ENCODE assay signal across 17 cellular contexts in the genomic region with DNA sequence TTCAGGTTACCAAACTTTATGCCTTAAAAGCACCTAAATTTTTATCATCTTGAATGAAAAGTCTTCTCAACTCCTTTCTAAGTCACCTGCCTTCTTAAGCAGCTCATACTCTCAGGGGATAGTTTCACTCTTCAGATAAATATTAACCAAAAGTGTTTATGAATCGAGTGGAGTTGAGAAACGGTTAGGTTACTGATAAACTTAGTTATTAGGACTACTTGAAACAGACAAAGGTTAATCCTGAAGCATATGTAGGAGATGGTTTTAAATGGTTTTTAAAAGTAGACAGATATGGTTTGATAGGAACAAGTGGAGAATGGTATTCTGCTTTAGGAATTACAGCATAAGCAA. TPM values are rescaled to one million over a fixed set of nuclear protein-coding genes. Genes with fewer than 3 reads are reported as not detected.
DNase-seq lines count a peak whose midpoint lies in the region; ATAC-seq lines count a peak whose summit lies in the region.
"Had no signal": no experiment of that assay in that cellular context is flagged by ENCODE, and none has a peak within 500 bp of the region (broad histone marks: within the 10 kb centered on the region; RNA-seq: fewer than 3 reads in every experiment).

No MANE protein-coding gene starts in this region.

- peaks cover 7% of the 10 kb centered on the region for H3K36me3 Mint-ChIP-seq in T-helper 17 cell (ENCODE audit: low read depth)
- H3K36me3 Mint-ChIP-seq in effector memory CD8-positive, alpha-beta T cell (ENCODE audit: insufficient read depth), result peaks cover 7% of the 10 kb centered on the region

- H3K36me3 ChIP-seq in HAP-1 (replicated peaks), result peaks cover 33% of the 10 kb centered on the region

- no peak overlapping the region for H3K4me3 ChIP-seq in HAP-1

- no peaks in the 10 kb centered on the region for H3K9me3 Mint-ChIP-seq in effector memory CD8-positive, alpha-beta T cell
- H3K9me3 Mint-ChIP-seq: activated naive CD4-positive, alpha-beta T cell treated with anti-CD3 and anti-CD28 coated beads, Interleukin-2, amount 50 U/mL, for 24 hours; T-helper 2 cell treated with Interferon-gamma antibody and Interleukin-4, amounts not matched to agents 5 μg/mL and 100 μg/mL, for 36 hours had no signal

- H3K4me3 Mint-ChIP-seq in T-helper 17 cell, result no peak overlapping the region
- no peak overlapping the region for H3K4me3 Mint-ChIP-seq in effector memory CD8-positive, alpha-beta T cell
- H3K4me3 Mint-ChIP-seq: activated naive CD4-positive, alpha-beta T cell treated with anti-CD3 and anti-CD28 coated beads, Interleukin-2, amount 50 U/mL, for 24 hours; B cell; T-helper 2 cell treated with Interferon-gamma antibody and Interleukin-4, amounts not matched to agents 5 μg/mL and 100 μg/mL, for 36 hours had no signal

- DNase-seq in T-helper 17 cell (no peak), KG1 (lab: John Stamatoyannopoulos, UW) (no peak), HAP-1 (ENCODE audit: low spot score in 2 of 2) (no peak), NCI-H2227 treated with DMSO at 0.1 percent for 48 hours (lab: John Stamatoyannopoulos, UW) (no peak)
- DNase-seq in effector memory CD8-positive, alpha-beta T cell, result no peak
- DNase-seq: cerebellar nuclear complex; midbrain; MV-4-11; NCI-H524; RPMI8226; stimulated activated naive CD4-positive, alpha-beta T cell treated with Interleukin-2 at 50 U/mL for 16 hours had no signal

- ATAC-seq in GM18517 (IDR thresholded peaks at IDR 0.05; ENCODE audit: unreplicated experiment) (peak; percentile 83), GM21423 (IDR thresholded peaks at IDR 0.05; ENCODE audit: unreplicated experiment) (peak; percentile 83), HG03045 (IDR thresholded peaks at IDR 0.05; ENCODE audit: unreplicated experiment) (peak; percentile 44), T-helper 17 cell (no peak)
- no peak for ATAC-seq in effector memory CD8-positive, alpha-beta T cell (replicated peaks)

- H3K27ac Mint-ChIP-seq in T-helper 17 cell, result peak overlapping the region; percentile 63
- H3K27ac Mint-ChIP-seq in effector memory CD8-positive, alpha-beta T cell, result no peak overlapping the region
- H3K27ac Mint-ChIP-seq: activated naive CD4-positive, alpha-beta T cell treated with anti-CD3 and anti-CD28 coated beads, Interleukin-2, amount 50 U/mL, for 24 hours; B cell; T-helper 2 cell treated with Interferon-gamma antibody and Interleukin-4, amounts not matched to agents 5 μg/mL and 100 μg/mL, for 36 hours had no signal

- H3K9me3 ChIP-seq in T-helper 17 cell (ENCODE audit: control insufficient read depth, low read length, poor library complexity, severe bottlenecking) (no peaks in the 10 kb centered on the region), HAP-1 (no peaks in the 10 kb centered on the region)

- no peaks in the 10 kb centered on the region for H3K27me3 Mint-ChIP-seq in T-helper 17 cell
- H3K27me3 Mint-ChIP-seq in effector memory CD8-positive, alpha-beta T cell, result peaks cover 8 to 16% of the 10 kb centered on the region in 2 donors
- H3K27me3 Mint-ChIP-seq: activated naive CD4-positive, alpha-beta T cell treated with anti-CD3 and anti-CD28 coated beads, Interleukin-2, amount 50 U/mL, for 24 hours had no signal

- H3K27me3 ChIP-seq in HAP-1 (ENCODE audit: low read depth), result no peaks in the 10 kb centered on the region

- in situ Hi-C loops in HAP-1 (cut with MboI; ENCODE audit: low sequenced_read_pairs), result no loop called here

- H3K4me1 ChIP-seq in HAP-1, result no peaks in the 10 kb centered on the region

- H3K4me1 Mint-ChIP-seq in T-helper 17 cell, result peaks cover 10% of the 10 kb centered on the region
- H3K4me1 Mint-ChIP-seq in effector memory CD8-positive, alpha-beta T cell (ENCODE audit: low read depth in 2 of 2), result peaks cover 0 to 3% of the 10 kb centered on the region in 2 donors
- H3K4me1 Mint-ChIP-seq: activated naive CD4-positive, alpha-beta T cell treated with anti-CD3 and anti-CD28 coated beads, Interleukin-2, amount 50 U/mL, for 24 hours; B cell had no signal

RNA-seq across cellular contexts. Expression of a gene that starts 32.8 kb away (rescaled TPM):
- total RNA-seq in T-helper 17 cell, result not detected
- total RNA-seq: B cell had no signal

RNA-seq across cellular contexts. Expression of a gene that starts 34.9 kb away (rescaled TPM):
- total RNA-seq in T-helper 17 cell, result not detected
- total RNA-seq: B cell had no signal

Comparison
In these comparisons a context has a peak if more than half of its experiments do, and no peak if none do; other contexts are left out.
1. ATAC-seq: peak in GM18517 (single experiment), GM21423 (single experiment) and HG03045 (single experiment); none in T-helper 17 cell (single experiment) and effector memory CD8-positive, alpha-beta T cell (single experiment).